Comparison of ENCODE assay signal across 1 cellular context in the genomic region with DNA sequence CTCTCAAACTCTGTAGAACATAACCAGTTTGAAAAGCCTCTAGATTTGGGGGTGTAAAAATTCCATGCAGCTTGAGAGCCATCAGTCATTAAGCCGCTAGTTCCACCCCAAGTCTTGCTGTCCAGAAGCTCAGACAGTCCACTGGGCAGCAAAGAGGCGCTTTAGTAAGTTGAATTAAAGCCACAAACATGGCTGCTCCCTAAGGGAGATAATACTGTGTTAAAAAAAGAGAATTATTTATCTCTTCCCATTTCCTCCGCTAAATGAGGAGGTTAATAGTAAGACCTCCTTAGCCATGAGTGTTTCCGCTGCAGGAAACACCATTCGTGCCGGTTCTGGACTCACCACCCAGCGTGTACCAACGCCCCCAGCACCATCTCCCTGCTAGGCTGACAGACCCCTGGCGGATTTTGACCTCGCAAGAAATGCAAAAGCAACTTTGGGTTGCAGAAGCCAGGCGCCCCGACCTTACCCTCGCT.
TF ChIP-seq lines count a peak whose summit lies in the region.

No MANE protein-coding gene starts in this region.

TF ChIP-seq in GM23338, 12 proteins besides CTCF, POLR2A, EP300 and RAD21 (continued from another document):
- TF ChIP-seq EZH2phosphoT487 (IDR thresholded peaks at IDR 0.05; ENCODE audit: unreplicated experiment) (no peak), STAT1 (IDR thresholded peaks at IDR 0.05; ENCODE audit: unreplicated experiment) (no peak), CREB1 (CRISPR knock-in tag; IDR thresholded peaks at IDR 0.05; ENCODE audit: low read depth) (no peak), POLR2AphosphoS5 (IDR thresholded peaks at IDR 0.05; ENCODE audit: low read depth) (no peak; the same call in 1 of the 2 replicates), ZNF114 (CRISPR knock-in tag; IDR thresholded peaks at IDR 0.05) (no peak), JUNB (IDR thresholded peaks at IDR 0.05; ENCODE audit: unreplicated experiment) (no peak), NANOG (IDR thresholded peaks at IDR 0.05; ENCODE audit: borderline replicate concordance) (no peak), ZNF331 (CRISPR knock-in tag; IDR thresholded peaks at IDR 0.05; ENCODE audit: low read depth) (no peak), ETS1 (IDR thresholded peaks at IDR 0.05) (no peak)
- TF ChIP-seq, protein P1, sequence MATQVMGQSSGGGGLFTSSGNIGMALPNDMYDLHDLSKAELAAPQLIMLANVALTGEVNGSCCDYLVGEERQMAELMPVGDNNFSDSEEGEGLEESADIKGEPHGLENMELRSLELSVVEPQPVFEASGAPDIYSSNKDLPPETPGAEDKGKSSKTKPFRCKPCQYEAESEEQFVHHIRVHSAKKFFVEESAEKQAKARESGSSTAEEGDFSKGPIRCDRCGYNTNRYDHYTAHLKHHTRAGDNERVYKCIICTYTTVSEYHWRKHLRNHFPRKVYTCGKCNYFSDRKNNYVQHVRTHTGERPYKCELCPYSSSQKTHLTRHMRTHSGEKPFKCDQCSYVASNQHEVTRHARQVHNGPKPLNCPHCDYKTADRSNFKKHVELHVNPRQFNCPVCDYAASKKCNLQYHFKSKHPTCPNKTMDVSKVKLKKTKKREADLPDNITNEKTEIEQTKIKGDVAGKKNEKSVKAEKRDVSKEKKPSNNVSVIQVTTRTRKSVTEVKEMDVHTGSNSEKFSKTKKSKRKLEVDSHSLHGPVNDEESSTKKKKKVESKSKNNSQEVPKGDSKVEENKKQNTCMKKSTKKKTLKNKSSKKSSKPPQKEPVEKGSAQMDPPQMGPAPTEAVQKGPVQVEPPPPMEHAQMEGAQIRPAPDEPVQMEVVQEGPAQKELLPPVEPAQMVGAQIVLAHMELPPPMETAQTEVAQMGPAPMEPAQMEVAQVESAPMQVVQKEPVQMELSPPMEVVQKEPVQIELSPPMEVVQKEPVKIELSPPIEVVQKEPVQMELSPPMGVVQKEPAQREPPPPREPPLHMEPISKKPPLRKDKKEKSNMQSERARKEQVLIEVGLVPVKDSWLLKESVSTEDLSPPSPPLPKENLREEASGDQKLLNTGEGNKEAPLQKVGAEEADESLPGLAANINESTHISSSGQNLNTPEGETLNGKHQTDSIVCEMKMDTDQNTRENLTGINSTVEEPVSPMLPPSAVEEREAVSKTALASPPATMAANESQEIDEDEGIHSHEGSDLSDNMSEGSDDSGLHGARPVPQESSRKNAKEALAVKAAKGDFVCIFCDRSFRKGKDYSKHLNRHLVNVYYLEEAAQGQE (IDR thresholded peaks at IDR 0.05; ENCODE audit: unreplicated experiment): no peak
